ENCODE assay signal across 6 cellular contexts in the genomic region with DNA sequence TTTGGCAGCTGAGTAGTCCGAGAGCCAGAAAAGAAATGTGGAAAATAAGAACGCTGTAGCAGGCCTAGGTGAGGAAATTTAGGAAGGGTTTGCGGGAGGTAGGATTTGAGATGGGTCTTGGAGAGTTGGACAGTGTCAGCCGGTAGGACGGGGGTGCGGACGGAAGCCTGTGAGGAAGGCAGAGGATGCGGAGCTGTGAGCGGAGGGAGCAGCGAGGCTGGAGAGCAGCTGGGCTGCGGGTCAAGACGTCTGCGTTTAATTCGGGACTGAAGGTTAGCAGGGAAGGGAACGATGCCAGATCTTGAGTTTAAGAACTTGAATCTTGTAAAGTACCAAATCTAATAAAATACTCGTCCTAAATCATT. TPM values are rescaled to one million over a fixed set of nuclear protein-coding genes. Genes with fewer than 3 reads are reported as not detected.
DNase-seq lines count a peak whose midpoint lies in the region; TF ChIP-seq lines count a peak whose summit lies in the region.

No MANE protein-coding gene starts in this region.

- DNase-seq in Caco-2 (no peak), OCI-M2 (lab: John Stamatoyannopoulos, UW; ENCODE audit: unreplicated experiment) (no peak), NCI-H1694 treated with DMSO at 0.1 percent for 48 hours (lab: John Stamatoyannopoulos, UW) (no peak)
- no peak for DNase-seq in activated naive CD8-positive, alpha-beta T cell treated with anti-CD3 and anti-CD28 coated beads for 36 hours
- no peak for DNase-seq in stimulated activated CD4-positive, alpha-beta T cell treated with anti-CD3 and anti-CD28 coated beads, Interleukin-4, amount 100 ng/mL, for 24 hours

- H3K4me3 Mint-ChIP-seq in Caco-2 (ENCODE audit: unreplicated experiment): peak overlapping the region; percentile 94
- H3K4me3 Mint-ChIP-seq in activated naive CD8-positive, alpha-beta T cell treated with anti-CD3 and anti-CD28 coated beads for 36 hours: peak overlapping the region; percentile 19

- TF ChIP-seq CTCF in Caco-2 (IDR thresholded peaks at IDR 0.05; ENCODE audit: insufficient read depth in 1 of 2, low read depth in 1 of 2, low read length in 1 of 2, severe bottlenecking in 1 of 2, unreplicated experiment in 1 of 2): no peak

- H3K4me1 ChIP-seq in Caco-2 (peaks cover 28% of the 10 kb centered on the region), mesodermal cell (ENCODE audit: control insufficient read depth, insufficient read depth, low read length, poor library complexity, severe bottlenecking) (peaks cover 25% of the 10 kb centered on the region)

- 42 to 56% methylated on average over 10 of the region's 16 CpGs for WGBS in mesodermal cell (ENCODE audit: insufficient coverage in 2 of 2), 2 experiments

- H3K27ac ChIP-seq in mesodermal cell (ENCODE audit: low read depth, low read length, severe bottlenecking): peak overlapping the region; percentile 62

- H3K36me3 ChIP-seq in Caco-2 (ENCODE audit: control insufficient read depth, insufficient read depth, low read length) (peaks cover 1% of the 10 kb centered on the region), mesodermal cell (ENCODE audit: control insufficient read depth, insufficient read depth, low read length) (peaks cover 38% of the 10 kb centered on the region)

- intact Hi-C loops in Caco-2 (cut with micrococcal nuclease; ENCODE audit: unreplicated experiment): loop anchor here (1.0 kb wide), 1 partner anchor 21 kb away; a partner anchor contains a TSS

- no TSS peak for BruUV-seq in Caco-2 (replicated peaks; lab: Mats Ljungman, UMichigan)

- peak overlapping the region; percentile 55 for H3K4me3 ChIP-seq in Caco-2 (ENCODE audit: low read depth, low read length)
- H3K4me3 ChIP-seq in mesodermal cell (ENCODE audit: extremely low read depth, insufficient read depth, low read length, poor library complexity, severe bottlenecking): peak overlapping the region; percentile 47

- CTCF ChIA-PET in Caco-2 (lab: Charles Lee): interaction anchor here (0.6 to 1.6 kb wide), 6 partner anchors 13 to 283 kb away, joined by 3 to 8 read pairs (median 4); a partner anchor contains a TSS

- H3K27me3 ChIP-seq in Caco-2 (replicated peaks; ENCODE audit: control insufficient read depth, insufficient read depth, low read length): no peaks in the 10 kb centered on the region

- POLR2A ChIA-PET in Caco-2 (lab: Charles Lee): interaction anchor here (0.5 kb wide), 1 partner anchor 40 kb away, joined by 3 read pairs; no protein-coding TSS in a partner anchor

- peaks cover 56% of the 10 kb centered on the region for H3K36me3 Mint-ChIP-seq in Caco-2 (ENCODE audit: insufficient read depth, unreplicated experiment)
- H3K36me3 Mint-ChIP-seq in activated naive CD8-positive, alpha-beta T cell treated with anti-CD3 and anti-CD28 coated beads for 36 hours: peaks cover 1% of the 10 kb centered on the region

- no peaks in the 10 kb centered on the region for H3K9me3 Mint-ChIP-seq in Caco-2 (ENCODE audit: unreplicated experiment)
- no peaks in the 10 kb centered on the region for H3K9me3 Mint-ChIP-seq in activated naive CD8-positive, alpha-beta T cell treated with anti-CD3 and anti-CD28 coated beads for 36 hours

- H3K4me1 Mint-ChIP-seq in Caco-2 (ENCODE audit: low read depth, unreplicated experiment): peaks cover 38% of the 10 kb centered on the region
- peaks cover 10% of the 10 kb centered on the region for H3K4me1 Mint-ChIP-seq in activated naive CD8-positive, alpha-beta T cell treated with anti-CD3 and anti-CD28 coated beads for 36 hours

- H3K27ac Mint-ChIP-seq in Caco-2 (ENCODE audit: unreplicated experiment): peak overlapping the region; percentile 87
- peak overlapping the region; percentile 55 for H3K27ac Mint-ChIP-seq in activated naive CD8-positive, alpha-beta T cell treated with anti-CD3 and anti-CD28 coated beads for 36 hours

- H3K9me3 ChIP-seq in Caco-2 (no peaks in the 10 kb centered on the region), mesodermal cell (ENCODE audit: control insufficient read depth, low read length) (no peaks in the 10 kb centered on the region)

- no peaks in the 10 kb centered on the region for H3K27me3 Mint-ChIP-seq in Caco-2 (ENCODE audit: insufficient read depth, unreplicated experiment)
- no peaks in the 10 kb centered on the region for H3K27me3 Mint-ChIP-seq in activated naive CD8-positive, alpha-beta T cell treated with anti-CD3 and anti-CD28 coated beads for 36 hours

RNA-seq across cellular contexts. Expression of a gene that starts 0.7 kb away (rescaled TPM):
- total RNA-seq in Caco-2 (2022): 3.0 and 3.2 TPM in 2 replicates
- under 1 TPM; 0.49 to 0.54 TPM for total RNA-seq in activated naive CD8-positive, alpha-beta T cell treated with anti-CD3 and anti-CD28 coated beads for 36 hours
- polyA plus RNA-seq in mesodermal cell (2013, experiment 1 of 2): 0.81 TPM
- 0.40 TPM for polyA plus RNA-seq in mesodermal cell (2013, experiment 2 of 2)

RNA-seq across cellular contexts. Expression of a gene that starts 20.2 kb away (rescaled TPM):
- 64.2 and 65.3 TPM in 2 replicates for total RNA-seq in Caco-2 (2022)
- total RNA-seq in activated naive CD8-positive, alpha-beta T cell treated with anti-CD3 and anti-CD28 coated beads for 36 hours: 10 to 100 TPM; 50.5 to 54.9 TPM
- 81.1 TPM for polyA plus RNA-seq in mesodermal cell (2013, experiment 1 of 2)
- polyA plus RNA-seq in mesodermal cell (2013, experiment 2 of 2): 73.7 TPM

RNA-seq across cellular contexts. Expression of a gene that starts 28.6 kb away (rescaled TPM):
- 8.1 and 8.5 TPM in 2 replicates for total RNA-seq in Caco-2 (2022)
- 10 to 100 TPM; 15.4 to 15.7 TPM for total RNA-seq in activated naive CD8-positive, alpha-beta T cell treated with anti-CD3 and anti-CD28 coated beads for 36 hours
- polyA plus RNA-seq in mesodermal cell (2013, experiment 1 of 2): 2.9 TPM
- polyA plus RNA-seq in mesodermal cell (2013, experiment 2 of 2): 2.6 TPM

RNA-seq across cellular contexts. Expression of a gene that starts 32.6 kb away (rescaled TPM):
- 35.1 and 38.2 TPM in 2 replicates for total RNA-seq in Caco-2 (2022)
- total RNA-seq in activated naive CD8-positive, alpha-beta T cell treated with anti-CD3 and anti-CD28 coated beads for 36 hours: 10 to 100 TPM; 33.1 to 36.3 TPM
- 58.2 TPM for polyA plus RNA-seq in mesodermal cell (2013, experiment 1 of 2)
- 48.4 TPM for polyA plus RNA-seq in mesodermal cell (2013, experiment 2 of 2)

RNA-seq across cellular contexts. Expression of a gene that starts 39.2 kb away (rescaled TPM):
- total RNA-seq in Caco-2 (2022): 38.0 and 40.7 TPM in 2 replicates
- total RNA-seq in activated naive CD8-positive, alpha-beta T cell treated with anti-CD3 and anti-CD28 coated beads for 36 hours: under 1 TPM; 0.18 to 0.54 TPM
- 14.7 TPM for polyA plus RNA-seq in mesodermal cell (2013, experiment 1 of 2)
- 8.1 TPM for polyA plus RNA-seq in mesodermal cell (2013, experiment 2 of 2)
